1 cellular context compared by ENCODE assay signal in the genomic region with DNA sequence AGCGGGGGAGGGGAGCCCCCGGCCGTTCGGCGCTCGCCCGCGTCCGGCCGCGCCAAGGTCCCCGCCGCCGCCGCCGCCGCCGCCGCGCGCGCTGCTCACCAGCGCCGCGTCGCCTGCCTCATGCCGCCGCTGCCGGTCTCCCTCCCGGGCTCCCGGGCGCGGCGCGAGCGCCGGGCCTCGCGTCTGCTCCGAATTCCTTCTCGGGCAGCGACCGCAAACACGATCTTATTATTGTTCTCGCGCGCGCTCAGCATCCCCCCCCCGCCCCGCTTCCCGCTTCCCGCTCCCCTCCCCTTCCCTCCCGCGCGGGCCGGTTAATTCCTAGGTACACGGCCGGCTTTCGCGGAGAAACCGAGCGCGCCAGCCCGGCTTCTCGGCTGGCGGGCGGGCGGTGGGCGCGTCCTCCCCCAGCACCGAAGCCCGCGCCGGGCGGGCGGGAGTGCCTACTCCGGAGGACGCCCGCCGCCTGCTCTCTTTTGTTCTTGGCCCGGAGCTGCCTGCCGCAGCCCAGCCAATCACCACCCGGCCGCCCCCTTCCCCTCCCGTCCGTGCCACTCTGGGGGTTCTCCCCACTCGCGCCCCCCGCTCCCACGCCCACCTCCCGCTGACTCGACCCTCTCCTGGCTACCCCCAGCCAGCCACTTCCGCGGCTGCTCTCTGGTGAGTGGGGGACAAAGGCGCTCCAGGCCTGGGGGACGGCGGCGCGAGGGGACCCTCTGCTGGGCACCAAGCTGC.
A peak's percentile ranks its signal among the peaks of the same experiment; 100 is the strongest.
TF ChIP-seq lines count a peak whose summit lies in the region.

Gene HDGFL3, minus strand, starts transcription at position 202 of the 735 bp plus-strand sequence. CDS start 409 bp downstream, outside the sequence.

TF ChIP-seq in K562, 482 proteins besides CTCF, POLR2A, EP300 and RAD21 (continued from another document):
- TF ChIP-seq ZNF740 (CRISPR knock-in tag; IDR thresholded peaks at IDR 0.05) (0 out of 2 replicates have a peak, but pooled peaks have one; percentile 42), ZNF740 (tag; IDR thresholded peaks at IDR 0.05) (no peak), E2F6 (IDR thresholded peaks at IDR 0.05; ENCODE audit: borderline replicate concordance in 1 of 2, extremely low read depth in 1 of 2, insufficient read depth in 1 of 2, insufficient read length in 1 of 2, low read depth in 1 of 2, low read length in 1 of 2, poor library complexity in 1 of 2, severe bottlenecking in 1 of 2) (peak; percentile 34 to 83), GATAD2B (IDR thresholded peaks at IDR 0.05; ENCODE audit: borderline replicate concordance) (no peak), SUPT5H (IDR thresholded peaks at IDR 0.05) (0 out of 2 replicates have a peak, but pooled peaks have one; percentile 33), BRD9 (IDR thresholded peaks at IDR 0.05; ENCODE audit: low read depth, partially characterized antibody) (no peak), MTA3 (IDR thresholded peaks at IDR 0.05; ENCODE audit: borderline replicate concordance) (0 out of 2 replicates have a peak, but pooled peaks have one; percentile 33), SMAD3 (CRISPR knock-in tag; conservative IDR thresholded peaks at IDR 0.05) (no peak), NFYB (IDR thresholded peaks at IDR 0.05; ENCODE audit: extremely low read depth, insufficient read length) (no peak), ZNF134 (CRISPR knock-in tag; conservative IDR thresholded peaks at IDR 0.05) (no peak), ELK3 (CRISPR knock-in tag; IDR thresholded peaks at IDR 0.05) (no peak), HNRNPLL (IDR thresholded peaks at IDR 0.05; ENCODE audit: low read depth, low read length, poor library complexity, severe bottlenecking) (no peak), RB1 (IDR thresholded peaks at IDR 0.05; ENCODE audit: low read depth) (0 out of 2 replicates have a peak, but pooled peaks have one; percentile 38), SREBF1 (IDR thresholded peaks at IDR 0.05; ENCODE audit: borderline replicate concordance, low read depth, low read length) (no peak), NONO (IDR thresholded peaks at IDR 0.05; ENCODE audit: low read depth in 2 of 2, low read length in 1 of 2) (peak in 1 of 2 experiments; percentile 39; a peak in 1 of 4 replicates), ERF (CRISPR knock-in tag; IDR thresholded peaks at IDR 0.05) (0 out of 2 replicates have a peak, but pooled peaks have one; percentile 63), MAZ (CRISPR knock-in tag; conservative IDR thresholded peaks at IDR 0.05 in 1 of 2, IDR thresholded peaks at IDR 0.05 in 1 of 2) (peak; percentile 80 to 81), HMGN3 (IDR thresholded peaks at IDR 0.05; ENCODE audit: borderline replicate concordance, extremely low read depth, insufficient read length, low read depth, low read length) (peak; percentile 22), VEZF1 (CRISPR knock-in tag; IDR thresholded peaks at IDR 0.05) (peak; percentile 88), GATA2 (CRISPR knock-in tag; IDR thresholded peaks at IDR 0.05) (no peak), ZBTB7A (IDR thresholded peaks at IDR 0.05; ENCODE audit: borderline replicate concordance, control insufficient read depth, low read depth, low read length) (peak; percentile 87), XRCC5 (IDR thresholded peaks at IDR 0.05; ENCODE audit: low read depth, low read length) (no peak), DEAF1 (CRISPR knock-in tag; IDR thresholded peaks at IDR 0.05) (peak; percentile 38; the same call in 1 of the 2 replicates), PHF8 (IDR thresholded peaks at IDR 0.05; ENCODE audit: borderline replicate concordance, low read length) (peak; percentile 51; the same call in 1 of the 2 replicates), ZNF639 (CRISPR knock-in tag; conservative IDR thresholded peaks at IDR 0.05 in 1 of 2, IDR thresholded peaks at IDR 0.05 in 1 of 2) (0 out of 4 replicates have a peak, but pooled peaks of 1 of the 2 experiments have one; percentile 43), NR4A1 (CRISPR knock-in tag; IDR thresholded peaks at IDR 0.05) (no peak), NR4A1 (tag; IDR thresholded peaks at IDR 0.05) (no peak), TOE1 (IDR thresholded peaks at IDR 0.05; ENCODE audit: borderline replicate concordance) (peak; percentile 38; the same call in 1 of the 2 replicates), TOE1 (CRISPR knock-in tag; IDR thresholded peaks at IDR 0.05; ENCODE audit: borderline replicate concordance, low read depth) (no peak), ELF4 (CRISPR knock-in tag; IDR thresholded peaks at IDR 0.05) (0 out of 2 replicates have a peak, but pooled peaks have one; percentile 28)
- TF ChIP-seq, protein P1, sequence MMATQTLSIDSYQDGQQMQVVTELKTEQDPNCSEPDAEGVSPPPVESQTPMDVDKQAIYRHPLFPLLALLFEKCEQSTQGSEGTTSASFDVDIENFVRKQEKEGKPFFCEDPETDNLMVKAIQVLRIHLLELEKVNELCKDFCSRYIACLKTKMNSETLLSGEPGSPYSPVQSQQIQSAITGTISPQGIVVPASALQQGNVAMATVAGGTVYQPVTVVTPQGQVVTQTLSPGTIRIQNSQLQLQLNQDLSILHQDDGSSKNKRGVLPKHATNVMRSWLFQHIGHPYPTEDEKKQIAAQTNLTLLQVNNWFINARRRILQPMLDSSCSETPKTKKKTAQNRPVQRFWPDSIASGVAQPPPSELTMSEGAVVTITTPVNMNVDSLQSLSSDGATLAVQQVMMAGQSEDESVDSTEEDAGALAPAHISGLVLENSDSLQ (IDR thresholded peaks at IDR 0.05): no peak
- TF ChIP-seq, protein P2, sequence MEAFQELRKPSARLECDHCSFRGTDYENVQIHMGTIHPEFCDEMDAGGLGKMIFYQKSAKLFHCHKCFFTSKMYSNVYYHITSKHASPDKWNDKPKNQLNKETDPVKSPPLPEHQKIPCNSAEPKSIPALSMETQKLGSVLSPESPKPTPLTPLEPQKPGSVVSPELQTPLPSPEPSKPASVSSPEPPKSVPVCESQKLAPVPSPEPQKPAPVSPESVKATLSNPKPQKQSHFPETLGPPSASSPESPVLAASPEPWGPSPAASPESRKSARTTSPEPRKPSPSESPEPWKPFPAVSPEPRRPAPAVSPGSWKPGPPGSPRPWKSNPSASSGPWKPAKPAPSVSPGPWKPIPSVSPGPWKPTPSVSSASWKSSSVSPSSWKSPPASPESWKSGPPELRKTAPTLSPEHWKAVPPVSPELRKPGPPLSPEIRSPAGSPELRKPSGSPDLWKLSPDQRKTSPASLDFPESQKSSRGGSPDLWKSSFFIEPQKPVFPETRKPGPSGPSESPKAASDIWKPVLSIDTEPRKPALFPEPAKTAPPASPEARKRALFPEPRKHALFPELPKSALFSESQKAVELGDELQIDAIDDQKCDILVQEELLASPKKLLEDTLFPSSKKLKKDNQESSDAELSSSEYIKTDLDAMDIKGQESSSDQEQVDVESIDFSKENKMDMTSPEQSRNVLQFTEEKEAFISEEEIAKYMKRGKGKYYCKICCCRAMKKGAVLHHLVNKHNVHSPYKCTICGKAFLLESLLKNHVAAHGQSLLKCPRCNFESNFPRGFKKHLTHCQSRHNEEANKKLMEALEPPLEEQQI (IDR thresholded peaks at IDR 0.05): no peak
- TF ChIP-seq, protein P3, sequence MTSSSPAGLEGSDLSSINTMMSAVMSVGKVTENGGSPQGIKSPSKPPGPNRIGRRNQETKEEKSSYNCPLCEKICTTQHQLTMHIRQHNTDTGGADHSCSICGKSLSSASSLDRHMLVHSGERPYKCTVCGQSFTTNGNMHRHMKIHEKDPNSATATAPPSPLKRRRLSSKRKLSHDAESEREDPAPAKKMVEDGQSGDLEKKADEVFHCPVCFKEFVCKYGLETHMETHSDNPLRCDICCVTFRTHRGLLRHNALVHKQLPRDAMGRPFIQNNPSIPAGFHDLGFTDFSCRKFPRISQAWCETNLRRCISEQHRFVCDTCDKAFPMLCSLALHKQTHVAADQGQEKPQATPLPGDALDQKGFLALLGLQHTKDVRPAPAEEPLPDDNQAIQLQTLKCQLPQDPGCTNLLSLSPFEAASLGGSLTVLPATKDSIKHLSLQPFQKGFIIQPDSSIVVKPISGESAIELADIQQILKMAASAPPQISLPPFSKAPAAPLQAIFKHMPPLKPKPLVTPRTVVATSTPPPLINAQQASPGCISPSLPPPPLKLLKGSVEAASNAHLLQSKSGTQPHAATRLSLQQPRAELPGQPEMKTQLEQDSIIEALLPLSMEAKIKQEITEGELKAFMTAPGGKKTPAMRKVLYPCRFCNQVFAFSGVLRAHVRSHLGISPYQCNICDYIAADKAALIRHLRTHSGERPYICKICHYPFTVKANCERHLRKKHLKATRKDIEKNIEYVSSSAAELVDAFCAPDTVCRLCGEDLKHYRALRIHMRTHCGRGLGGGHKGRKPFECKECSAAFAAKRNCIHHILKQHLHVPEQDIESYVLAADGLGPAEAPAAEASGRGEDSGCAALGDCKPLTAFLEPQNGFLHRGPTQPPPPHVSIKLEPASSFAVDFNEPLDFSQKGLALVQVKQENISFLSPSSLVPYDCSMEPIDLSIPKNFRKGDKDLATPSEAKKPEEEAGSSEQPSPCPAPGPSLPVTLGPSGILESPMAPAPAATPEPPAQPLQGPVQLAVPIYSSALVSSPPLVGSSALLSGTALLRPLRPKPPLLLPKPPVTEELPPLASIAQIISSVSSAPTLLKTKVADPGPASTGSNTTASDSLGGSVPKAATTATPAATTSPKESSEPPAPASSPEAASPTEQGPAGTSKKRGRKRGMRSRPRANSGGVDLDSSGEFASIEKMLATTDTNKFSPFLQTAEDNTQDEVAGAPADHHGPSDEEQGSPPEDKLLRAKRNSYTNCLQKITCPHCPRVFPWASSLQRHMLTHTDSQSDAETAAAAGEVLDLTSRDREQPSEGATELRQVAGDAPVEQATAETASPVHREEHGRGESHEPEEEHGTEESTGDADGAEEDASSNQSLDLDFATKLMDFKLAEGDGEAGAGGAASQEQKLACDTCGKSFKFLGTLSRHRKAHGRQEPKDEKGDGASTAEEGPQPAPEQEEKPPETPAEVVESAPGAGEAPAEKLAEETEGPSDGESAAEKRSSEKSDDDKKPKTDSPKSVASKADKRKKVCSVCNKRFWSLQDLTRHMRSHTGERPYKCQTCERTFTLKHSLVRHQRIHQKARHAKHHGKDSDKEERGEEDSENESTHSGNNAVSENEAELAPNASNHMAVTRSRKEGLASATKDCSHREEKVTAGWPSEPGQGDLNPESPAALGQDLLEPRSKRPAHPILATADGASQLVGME (CRISPR knock-in tag; IDR thresholded peaks at IDR 0.05): no peak
- TF ChIP-seq, protein P4, sequence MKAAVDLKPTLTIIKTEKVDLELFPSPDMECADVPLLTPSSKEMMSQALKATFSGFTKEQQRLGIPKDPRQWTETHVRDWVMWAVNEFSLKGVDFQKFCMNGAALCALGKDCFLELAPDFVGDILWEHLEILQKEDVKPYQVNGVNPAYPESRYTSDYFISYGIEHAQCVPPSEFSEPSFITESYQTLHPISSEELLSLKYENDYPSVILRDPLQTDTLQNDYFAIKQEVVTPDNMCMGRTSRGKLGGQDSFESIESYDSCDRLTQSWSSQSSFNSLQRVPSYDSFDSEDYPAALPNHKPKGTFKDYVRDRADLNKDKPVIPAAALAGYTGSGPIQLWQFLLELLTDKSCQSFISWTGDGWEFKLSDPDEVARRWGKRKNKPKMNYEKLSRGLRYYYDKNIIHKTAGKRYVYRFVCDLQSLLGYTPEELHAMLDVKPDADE (conservative IDR thresholded peaks at IDR 0.05; ENCODE audit: control insufficient read depth, low read depth, low read length): no peak
